8 cellular contexts compared by ENCODE assay signal in the genomic region with DNA sequence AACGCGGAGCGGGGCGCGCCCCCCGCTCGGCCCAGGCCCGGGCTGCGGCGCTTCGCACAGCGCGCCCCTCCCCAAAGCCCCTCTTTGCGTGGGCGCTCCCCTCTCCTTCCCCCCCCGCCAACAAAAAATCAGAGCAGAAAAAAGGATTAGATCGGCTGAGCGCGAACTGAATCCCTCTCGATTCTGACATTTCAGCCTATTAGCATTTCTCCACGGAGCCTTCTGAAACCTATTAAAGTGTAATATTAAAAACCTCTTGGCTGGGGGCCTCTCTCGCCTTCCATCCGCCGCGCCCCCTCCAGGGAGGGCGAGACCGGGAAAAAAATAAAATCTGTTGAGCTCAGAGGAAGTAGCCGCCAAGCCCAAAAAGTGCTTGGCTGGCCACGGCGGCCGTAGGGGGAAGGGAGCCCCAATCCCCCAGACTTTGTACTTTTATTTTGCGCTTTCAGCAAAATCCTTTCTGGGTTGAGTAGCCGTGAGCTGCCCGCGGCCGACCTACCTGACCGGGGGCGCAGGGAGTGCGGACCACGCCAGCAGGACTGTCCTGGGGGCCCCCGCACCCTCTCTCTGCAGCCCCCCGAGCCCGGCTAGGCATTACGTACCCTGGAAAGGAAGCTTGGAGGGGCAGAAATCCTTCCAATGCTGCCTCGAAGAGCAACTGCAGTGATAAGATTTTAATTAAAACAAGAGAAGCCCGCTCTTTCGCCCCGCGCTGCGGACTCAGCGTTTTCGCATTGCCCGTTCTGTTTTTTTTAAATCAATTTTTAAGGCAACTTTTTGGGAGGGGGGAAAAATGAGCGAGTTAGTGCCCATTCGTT. TPM values are rescaled to one million over a fixed set of nuclear protein-coding genes. Genes with fewer than 3 reads are reported as not detected.
DNase-seq lines count a peak whose midpoint lies in the region; ATAC-seq, FAIRE-seq and TF ChIP-seq lines count a peak whose summit lies in the region.

No MANE protein-coding gene starts in this region.

- no peak for ATAC-seq in stimulated activated effector memory CD8-positive, alpha-beta T cell treated with anti-CD3 and anti-CD28 coated beads, Interleukin-12 subunit alpha, Interleukin-12 subunit beta, amount 100 ng/mL, for 72 hours
- ATAC-seq in HG03457 (IDR thresholded peaks at IDR 0.05; ENCODE audit: unreplicated experiment): no peak

- peaks cover 99% of the 10 kb centered on the region for H3K27me3 Mint-ChIP-seq in activated naive CD4-positive, alpha-beta T cell treated with anti-CD3 and anti-CD28 coated beads, Interleukin-2, amount 10 ng/mL, durations not matched to agents 7 days and 5 days

- H3K4me3 Mint-ChIP-seq in activated naive CD4-positive, alpha-beta T cell treated with anti-CD3 and anti-CD28 coated beads, Interleukin-2, amount 10 ng/mL, durations not matched to agents 7 days and 5 days: peak overlapping the region; percentile 21
- H3K4me3 Mint-ChIP-seq in stimulated activated effector memory CD8-positive, alpha-beta T cell treated with anti-CD3 and anti-CD28 coated beads, Interleukin-12 subunit alpha, Interleukin-12 subunit beta, amount 100 ng/mL, for 72 hours: peak overlapping the region; percentile 73

- no peak for DNase-seq in activated naive CD4-positive, alpha-beta T cell treated with anti-CD3 and anti-CD28 coated beads, Interleukin-2, amount 10 ng/mL, durations not matched to agents 7 days and 5 days
- DNase-seq in activated naive CD4-positive, alpha-beta T cell (lab: John Stamatoyannopoulos, UW): no peak
- peak; percentile 48 to 65 for DNase-seq in NOMO-1 (lab: John Stamatoyannopoulos, UW; ENCODE audit: unreplicated experiment in 2 of 2)
- no peak for DNase-seq in bronchial epithelial cell (ENCODE audit: low read depth)
- DNase-seq in kidney epithelial cell (ENCODE audit: low read depth): no peak
- peak in 1 of 2 donors; percentile 53 for DNase-seq in stimulated activated effector memory CD8-positive, alpha-beta T cell treated with anti-CD3 and anti-CD28 coated beads, Interleukin-12 subunit alpha, Interleukin-12 subunit beta, amount 100 ng/mL, for 72 hours (ENCODE audit: low spot score in 2 of 2)
- DNase-seq in SIG-M5 treated with dmso at 0.1 percent for 504 hours (lab: John Stamatoyannopoulos, UW; ENCODE audit: unreplicated experiment): no peak

- H3K36me3 Mint-ChIP-seq in activated naive CD4-positive, alpha-beta T cell treated with anti-CD3 and anti-CD28 coated beads, Interleukin-2, amount 10 ng/mL, durations not matched to agents 7 days and 5 days: no peaks in the 10 kb centered on the region
- peaks cover 12% of the 10 kb centered on the region for H3K36me3 Mint-ChIP-seq in stimulated activated effector memory CD8-positive, alpha-beta T cell treated with anti-CD3 and anti-CD28 coated beads, Interleukin-12 subunit alpha, Interleukin-12 subunit beta, amount 100 ng/mL, for 72 hours

- CTCF ChIA-PET in activated naive CD4-positive, alpha-beta T cell treated with anti-CD3 and anti-CD28 coated beads, Interleukin-2, amount 10 ng/mL, durations not matched to agents 7 days and 5 days (lab: Charles Lee): interaction anchor here (2.1 kb wide), 1 partner anchor 29 kb away, joined by 4 read pairs; no protein-coding TSS in a partner anchor

- H3K27me3 ChIP-seq in bronchial epithelial cell (ENCODE audit: control insufficient read depth, insufficient read depth, low read length): no peaks in the 10 kb centered on the region
- H3K27me3 ChIP-seq in kidney epithelial cell (ENCODE audit: control insufficient read depth, insufficient read depth, low read length): no peaks in the 10 kb centered on the region

- H3K36me3 ChIP-seq in bronchial epithelial cell (ENCODE audit: control insufficient read depth, insufficient read depth, low read length): no peaks in the 10 kb centered on the region
- H3K36me3 ChIP-seq in kidney epithelial cell (ENCODE audit: control insufficient read depth, insufficient read depth, low read length): no peaks in the 10 kb centered on the region

- no peaks in the 10 kb centered on the region for H3K9me3 Mint-ChIP-seq in activated naive CD4-positive, alpha-beta T cell treated with anti-CD3 and anti-CD28 coated beads, Interleukin-2, amount 10 ng/mL, durations not matched to agents 7 days and 5 days
- no peaks in the 10 kb centered on the region for H3K9me3 Mint-ChIP-seq in stimulated activated effector memory CD8-positive, alpha-beta T cell treated with anti-CD3 and anti-CD28 coated beads, Interleukin-12 subunit alpha, Interleukin-12 subunit beta, amount 100 ng/mL, for 72 hours

- H3K4me3 ChIP-seq in bronchial epithelial cell (ENCODE audit: low read depth, low read length): peak overlapping the region; percentile 86
- peak overlapping the region; percentile 69 for H3K4me3 ChIP-seq in kidney epithelial cell (ENCODE audit: low read depth, low read length)

- no peak for FAIRE-seq in bronchial epithelial cell (lab: Jason Lieb, UNC)

- H3K4me1 Mint-ChIP-seq in activated naive CD4-positive, alpha-beta T cell treated with anti-CD3 and anti-CD28 coated beads, Interleukin-2, amount 10 ng/mL, durations not matched to agents 7 days and 5 days: peaks cover 58% of the 10 kb centered on the region
- peaks cover 51% of the 10 kb centered on the region for H3K4me1 Mint-ChIP-seq in stimulated activated effector memory CD8-positive, alpha-beta T cell treated with anti-CD3 and anti-CD28 coated beads, Interleukin-12 subunit alpha, Interleukin-12 subunit beta, amount 100 ng/mL, for 72 hours

- H3K27ac Mint-ChIP-seq in activated naive CD4-positive, alpha-beta T cell treated with anti-CD3 and anti-CD28 coated beads, Interleukin-2, amount 10 ng/mL, durations not matched to agents 7 days and 5 days: peak overlapping the region; percentile 39
- H3K27ac Mint-ChIP-seq in stimulated activated effector memory CD8-positive, alpha-beta T cell treated with anti-CD3 and anti-CD28 coated beads, Interleukin-12 subunit alpha, Interleukin-12 subunit beta, amount 100 ng/mL, for 72 hours: peak overlapping the region; percentile 12

- TF ChIP-seq CTCF in bronchial epithelial cell (IDR thresholded peaks at IDR 0.05; ENCODE audit: insufficient read depth, low read length, severe bottlenecking): no peak
- TF ChIP-seq CTCF in kidney epithelial cell (IDR thresholded peaks at IDR 0.05; ENCODE audit: insufficient read depth, low read length, poor library complexity, severe bottlenecking): no peak

RNA-seq across cellular contexts. Expression of a gene that starts 1.3 kb away (rescaled TPM):
- total RNA-seq in bronchial epithelial cell (29.0 and 53.0 TPM in 2 replicates), kidney epithelial cell (31.6 and 38.4 TPM in 2 replicates)

Comparison
In these comparisons a context has a peak if more than half of its experiments do, and no peak if none do; other contexts are left out.
1. DNase-seq: peak in NOMO-1 (2 of 2); none in activated naive CD4-positive, alpha-beta T cell treated with anti-CD3 and anti-CD28 coated beads, Interleukin-2, amount 10 ng/mL, durations not matched to agents 7 days and 5 days (single experiment), activated naive CD4-positive, alpha-beta T cell (0 of 4), bronchial epithelial cell (single experiment), kidney epithelial cell (single experiment) and SIG-M5 treated with dmso at 0.1 percent for 504 hours (single experiment).